Comparison of ENCODE assay signal across 23 cellular contexts in the genomic region with DNA sequence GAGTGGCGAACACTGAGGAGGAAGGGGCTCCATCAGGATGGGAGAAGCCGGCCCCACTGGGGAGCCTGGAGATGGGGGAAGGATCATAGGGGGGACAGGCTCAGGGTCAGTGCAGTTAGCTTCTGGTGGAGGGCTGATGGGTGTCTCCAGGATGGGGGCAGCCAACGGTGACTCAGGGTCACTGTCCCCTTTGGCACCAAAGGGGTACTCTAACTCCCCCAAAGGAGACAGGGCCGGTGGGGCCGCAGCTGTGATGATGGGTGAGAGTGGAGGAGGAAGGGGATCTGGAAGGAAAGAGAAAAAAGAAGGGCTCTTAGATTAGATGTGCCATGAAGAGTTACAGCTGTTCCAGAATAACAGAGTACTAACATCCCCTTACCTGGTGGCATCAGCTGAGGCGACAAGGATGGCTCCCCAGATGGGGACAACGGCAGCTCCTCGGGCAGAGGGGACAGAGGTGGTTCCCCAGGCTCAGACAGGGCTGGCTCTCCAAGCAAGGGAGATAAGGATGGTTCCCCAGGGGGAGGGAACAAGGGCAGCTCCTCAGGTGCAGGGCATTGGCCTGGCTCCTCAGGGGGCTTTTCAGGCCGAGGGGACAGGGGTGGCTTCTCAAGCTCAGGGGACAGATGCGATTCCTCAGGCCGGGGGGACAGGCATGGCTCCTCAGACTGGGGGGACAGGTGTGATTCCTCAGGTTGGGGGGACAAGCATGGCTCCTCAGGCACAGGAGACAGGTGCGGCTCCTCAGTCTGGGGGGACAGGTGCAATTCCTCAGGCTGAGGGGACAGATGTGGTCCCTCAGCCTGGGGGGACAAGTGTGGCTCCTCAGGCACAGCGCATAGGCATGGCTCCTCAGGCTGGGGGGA. TPM values are rescaled to one million over a fixed set of nuclear protein-coding genes. Genes with fewer than 3 reads are reported as not detected.
DNase-seq lines count a peak whose midpoint lies in the region; ATAC-seq, FAIRE-seq and TF ChIP-seq lines count a peak whose summit lies in the region.
"Had no signal": no experiment of that assay in that cellular context is flagged by ENCODE, and none has a peak within 500 bp of the region (broad histone marks: within the 10 kb centered on the region; RNA-seq: fewer than 3 reads in every experiment).

No MANE protein-coding gene starts in this region.

- no peak overlapping the region for H3K4me2 ChIP-seq in K562 (ENCODE audit: insufficient read depth, low read length)
- no peak overlapping the region for H3K4me2 ChIP-seq in osteoblast (ENCODE audit: insufficient read depth, low read length)

- no peak for FAIRE-seq in K562 (lab: Jason Lieb, UNC)
- FAIRE-seq: GM12891, GM18507, H54 had no signal

- POLR2A ChIA-PET in K562 (lab: Yijun Ruan, JAX): interaction anchor here (1.0 to 1.5 kb wide), 4 partner anchors 8 to 21 kb away, joined by 3 to 5 read pairs (median 4); no protein-coding TSS in a partner anchor

- peaks cover 16% of the 10 kb centered on the region for H4K20me1 ChIP-seq in K562 (replicated peaks; ENCODE audit: control insufficient read depth, insufficient read depth, low read length)
- peaks cover 68% of the 10 kb centered on the region for H4K20me1 ChIP-seq in osteoblast (ENCODE audit: insufficient read depth, low read length)

- TF ChIP-seq POLR2A in K562 (conservative IDR thresholded peaks at IDR 0.05): no peak

- H2AFZ ChIP-seq in K562 (ENCODE audit: low read depth, low read length) (no peak overlapping the region), osteoblast (ENCODE audit: low read length) (no peak overlapping the region)

- no peak overlapping the region for H3K9ac ChIP-seq in K562 (ENCODE audit: insufficient read depth in 1 of 2, low read depth in 2 of 2, low read length in 2 of 2)

- DNase-seq in Right ventricle myocardium superior (peak; percentile 23), left ventricle myocardium superior (no peak), K562 (ENCODE audit: extremely low read depth in 1 of 4, low spot score in 3 of 4) (no peak), osteoblast (ENCODE audit: insufficient read length, low spot score, missing footprints) (peak; percentile 79), NOMO-1 treated with DMSO at 0.1 percent for 48 hours (lab: John Stamatoyannopoulos, UW; ENCODE audit: unreplicated experiment) (no peak), AML-193 (lab: John Stamatoyannopoulos, UW) (no peak)
- DNase-seq: 8988T; BE2C; CD4-positive, alpha-beta T cell; DMS53; EL; NCI-H1417 treated with DMSO at 0.1 percent for 48 hours; NCI-H1930; NCI-H226; NCI-H524 treated with DMSO at 0.1 percent for 48 hours; PC-3; SJCRH30 had no signal

- H3K36me3 ChIP-seq in K562 (ENCODE audit: control insufficient read depth, insufficient read depth, low read length) (peaks cover 100% of the 10 kb centered on the region), osteoblast (ENCODE audit: insufficient read depth, low read length) (peaks cover 92% of the 10 kb centered on the region)

- H3K79me2 ChIP-seq in K562 (ENCODE audit: control insufficient read depth, insufficient read depth, low read length): peaks cover 26% of the 10 kb centered on the region
- H3K79me2 ChIP-seq in osteoblast (ENCODE audit: insufficient read depth, low read length): peaks cover 76% of the 10 kb centered on the region

- H3K4me3 ChIP-seq in K562 (no peak overlapping the region), osteoblast (ENCODE audit: insufficient read depth, low read length) (no peak overlapping the region)
- H3K4me3 ChIP-seq: SJCRH30 had no signal

- H3K4me1 ChIP-seq in K562 (replicated peaks in 1 of 2; ENCODE audit: control insufficient read depth in 2 of 2, insufficient read depth in 2 of 2, low read length in 2 of 2) (peaks cover 2 to 4% of the 10 kb centered on the region in 2 experiments; a peak in 2 of 5 replicates), osteoblast (ENCODE audit: insufficient read depth, low read length) (peaks cover 18% of the 10 kb centered on the region)
- H3K4me1 ChIP-seq: BE2C, SJCRH30 had no signal

- H3K27me3 ChIP-seq in K562 (ENCODE audit: control insufficient read depth in 2 of 2, insufficient read depth in 2 of 2, low read length in 2 of 2) (no peaks in the 10 kb centered on the region), osteoblast (ENCODE audit: insufficient read depth, low read length) (no peaks in the 10 kb centered on the region)
- H3K27me3 ChIP-seq: BE2C, SJCRH30 had no signal

- TF ChIP-seq CTCF in K562 (IDR thresholded peaks at IDR 0.05 in 2 of 3, conservative IDR thresholded peaks at IDR 0.05 in 1 of 3; ENCODE audit: insufficient read depth in 2 of 3, low read depth in 1 of 3, low read length in 3 of 3) (no peak), osteoblast (IDR thresholded peaks at IDR 0.05; ENCODE audit: extremely low read depth, low read depth, low read length) (no peak)

- H3K9me1 ChIP-seq in K562 (ENCODE audit: control insufficient read depth, insufficient read depth, low read length): peaks cover 2% of the 10 kb centered on the region

- TF ChIP-seq RAD21 in K562 (CRISPR knock-in tag; conservative IDR thresholded peaks at IDR 0.05 in 1 of 2, IDR thresholded peaks at IDR 0.05 in 1 of 2): no peak

- intact Hi-C loops in Right ventricle myocardium superior (cut with DNase I): no loop called here
- intact Hi-C loops in left ventricle myocardium superior (cut with micrococcal nuclease): no loop called here
- intact Hi-C loops in K562 (cut with micrococcal nuclease): no loop called here

- no TSS peak for BruUV-seq in K562 (replicated peaks; lab: Mats Ljungman, UMichigan)

- CTCF ChIA-PET in K562 (lab: Yijun Ruan, JAX; ENCODE audit: low intra/inter-chr PET ratio): no interaction called here

- WGBS in K562 (ENCODE audit: insufficient coverage, low coverage, missing lambda C conversion rate): 94% methylated on average over 12 of the region's 13 CpGs

- in situ Hi-C loops in K562 (cut with MboI): no loop called here

- ATAC-seq in Right ventricle myocardium superior (ENCODE audit: poor library complexity) (no peak), left ventricle myocardium superior (no peak), K562 (no peak), HG03108 (IDR thresholded peaks at IDR 0.05; ENCODE audit: unreplicated experiment) (no peak), GM19455 (IDR thresholded peaks at IDR 0.05; ENCODE audit: unreplicated experiment) (no peak)

- H3K27ac ChIP-seq in K562 (ENCODE audit: extremely low read depth, low read depth, low read length) (no peak overlapping the region; the same call in 2 of the 3 replicates), osteoblast (ENCODE audit: low read depth, low read length) (no peak overlapping the region)
- H3K27ac ChIP-seq: SJCRH30 had no signal

- TF ChIP-seq EP300 in K562 (IDR thresholded peaks at IDR 0.05; ENCODE audit: low read length): no peak

- H3K9me3 ChIP-seq in K562 (replicated peaks; ENCODE audit: control insufficient read depth, insufficient read depth, low read depth, low read length): no peaks in the 10 kb centered on the region
- no peaks in the 10 kb centered on the region for H3K9me3 ChIP-seq in osteoblast (ENCODE audit: low read depth, low read length)
- H3K9me3 ChIP-seq: BE2C, SJCRH30 had no signal

RNA-seq across cellular contexts. Expression of a gene that starts 9.9 kb away (rescaled TPM):
- 38.1 TPM for total RNA-seq in Right ventricle myocardium superior
- total RNA-seq in left ventricle myocardium superior: 43.8 TPM
- 218 and 331 TPM in 2 replicates for total RNA-seq in K562 (2011; cell fraction: chromatin; rRNA removed; ENCODE audit: low replicate concordance)
- 143 and 150 TPM in 2 replicates for total RNA-seq in K562 (2011; cell fraction: nucleolus; rRNA removed)
- total RNA-seq in K562 (2011; cell fraction: nucleoplasm; rRNA removed): 136 and 138 TPM in 2 replicates
- 17.5 and 23.5 TPM in 2 replicates for total RNA-seq in K562 (2014; rRNA removed)
- 10.5 and 10.6 TPM in 2 replicates for total RNA-seq in K562 (2014; rRNA removed; fragmentation: Illumina TruSeq; extraction: Trizol)
- 13.7 and 20.1 TPM in 2 replicates for total RNA-seq in K562 (2015; rRNA removed; fragmentation: Illumina TruSeq; extraction: Trizol)
- 89.5 and 93.7 TPM in 2 replicates for total RNA-seq in K562 (2021)
- polyA plus RNA-seq in K562 (2011; rRNA removed): 9.9 and 15.2 TPM in 2 replicates
- 9.3 and 9.7 TPM in 2 replicates for polyA plus RNA-seq in K562 (2011; cell fraction: cytosol; rRNA removed)
- 68.2 and 72.0 TPM in 2 replicates for polyA plus RNA-seq in K562 (2011; cell fraction: nucleus; rRNA removed)
- 37.5 and 39.4 TPM in 2 replicates for polyA plus RNA-seq in K562 (2012)
- 53.8 and 73.7 TPM in 2 replicates for polyA plus RNA-seq in K562 (2014; fragmentation: Illumina TruSeq; extraction: Trizol)
- polyA plus RNA-seq in K562 (2014; fragmentation: Nextera tagmentation; extraction: Ambion mirVana): 1 to 10 TPM in 1 of 2 experiments, under 1 TPM in 1; 0.22 to 1.4 TPM
- 33.3 and 42.1 TPM in 2 replicates for polyA plus RNA-seq in K562 (2014; rRNA removed)
- 18.1 and 20.1 TPM in 2 replicates for polyA minus RNA-seq in K562 (2011; rRNA and poly(A)+ RNA removed)
- polyA minus RNA-seq in K562 (2011; cell fraction: cytosol; rRNA and poly(A)+ RNA removed): 58.5 and 91.1 TPM in 2 replicates
- 19.0 and 36.2 TPM in 2 replicates for polyA minus RNA-seq in K562 (2011; cell fraction: nucleus; rRNA and poly(A)+ RNA removed)
- 24.6 and 28.6 TPM in 2 replicates for total RNA-seq in osteoblast

RNA-seq across cellular contexts. Expression of a gene that starts 19.0 kb away (rescaled TPM):
- total RNA-seq in Right ventricle myocardium superior (0.48 TPM), left ventricle myocardium superior (0.32 TPM), K562 (2014; rRNA removed) (6.8 and 7.2 TPM in 2 replicates), K562 (2014; rRNA removed; fragmentation: Illumina TruSeq; extraction: Trizol) (8.2 and 8.5 TPM in 2 replicates), K562 (2015; rRNA removed; fragmentation: Illumina TruSeq; extraction: Trizol) (4.0 and 4.3 TPM in 2 replicates), K562 (2021) (7.7 and 8.8 TPM in 2 replicates), osteoblast (0.72 and 0.88 TPM in 2 replicates)
- total RNA-seq in K562 (2011; cell fraction: chromatin; rRNA removed; ENCODE audit: low replicate concordance): 4.6 and 10.2 TPM in 2 replicates
- 9.2 and 10.9 TPM in 2 replicates for total RNA-seq in K562 (2011; cell fraction: nucleolus; rRNA removed)
- total RNA-seq in K562 (2011; cell fraction: nucleoplasm; rRNA removed): 6.1 and 7.3 TPM in 2 replicates
- polyA plus RNA-seq in K562 (2011; rRNA removed) (8.1 and 10.4 TPM in 2 replicates), K562 (2014; fragmentation: Illumina TruSeq; extraction: Trizol) (7.0 and 9.7 TPM in 2 replicates), K562 (2014; fragmentation: Nextera tagmentation; extraction: Ambion mirVana) (10 to 100 TPM; 27.4 to 36.1 TPM), K562 (2014; rRNA removed) (10.0 and 14.4 TPM in 2 replicates)
- 9.1 and 11.5 TPM in 2 replicates for polyA plus RNA-seq in K562 (2011; cell fraction: cytosol; rRNA removed)
- 13.8 and 23.9 TPM in 2 replicates for polyA plus RNA-seq in K562 (2011; cell fraction: nucleus; rRNA removed)
- 5.5 and 12.1 TPM in 2 replicates for polyA plus RNA-seq in K562 (2012)
- 5.4 and 5.5 TPM in 2 replicates for polyA minus RNA-seq in K562 (2011; rRNA and poly(A)+ RNA removed)
- polyA minus RNA-seq in K562 (2011; cell fraction: cytosol; rRNA and poly(A)+ RNA removed): 3.2 and 3.9 TPM in 2 replicates
- polyA minus RNA-seq in K562 (2011; cell fraction: nucleus; rRNA and poly(A)+ RNA removed): 2.3 and 4.0 TPM in 2 replicates

RNA-seq across cellular contexts. Expression of a gene that starts 32.2 kb away (rescaled TPM):
- total RNA-seq in Right ventricle myocardium superior: 92.8 TPM
- total RNA-seq in left ventricle myocardium superior: 78.1 TPM
- 48.6 and 71.2 TPM in 2 replicates for total RNA-seq in K562 (2011; cell fraction: chromatin; rRNA removed; ENCODE audit: low replicate concordance)
- 26.7 and 27.0 TPM in 2 replicates for total RNA-seq in K562 (2011; cell fraction: nucleolus; rRNA removed)
- total RNA-seq in K562 (2011; cell fraction: nucleoplasm; rRNA removed): 42.8 and 56.8 TPM in 2 replicates
- total RNA-seq in K562 (2014; rRNA removed): 51.1 and 51.6 TPM in 2 replicates
- 79.1 and 86.8 TPM in 2 replicates for total RNA-seq in K562 (2014; rRNA removed; fragmentation: Illumina TruSeq; extraction: Trizol)
- 74.0 and 75.0 TPM in 2 replicates for total RNA-seq in K562 (2015; rRNA removed; fragmentation: Illumina TruSeq; extraction: Trizol)
- total RNA-seq in K562 (2021): 49.3 and 51.9 TPM in 2 replicates
- 109 TPM in 2 replicates for polyA plus RNA-seq in K562 (2011; rRNA removed)
- polyA plus RNA-seq in K562 (2011; cell fraction: cytosol; rRNA removed): 85.7 and 115 TPM in 2 replicates
- polyA plus RNA-seq in K562 (2011; cell fraction: nucleus; rRNA removed): 31.1 and 53.9 TPM in 2 replicates
- polyA plus RNA-seq in K562 (2012): 53.3 and 68.9 TPM in 2 replicates
- 95.8 and 108 TPM in 2 replicates for polyA plus RNA-seq in K562 (2014; fragmentation: Illumina TruSeq; extraction: Trizol)
- polyA plus RNA-seq in K562 (2014; fragmentation: Nextera tagmentation; extraction: Ambion mirVana): 100 to 1,000 TPM in 1 of 2 experiments, 10 to 100 TPM in 1; 82.7 to 126 TPM
- polyA plus RNA-seq in K562 (2014; rRNA removed): 59.7 and 64.5 TPM in 2 replicates
- 57.9 and 64.9 TPM in 2 replicates for polyA minus RNA-seq in K562 (2011; rRNA and poly(A)+ RNA removed)
- 22.4 and 27.7 TPM in 2 replicates for polyA minus RNA-seq in K562 (2011; cell fraction: cytosol; rRNA and poly(A)+ RNA removed)
- 9.0 and 14.2 TPM in 2 replicates for polyA minus RNA-seq in K562 (2011; cell fraction: nucleus; rRNA and poly(A)+ RNA removed)
- total RNA-seq in osteoblast: 81.3 and 89.0 TPM in 2 replicates

RNA-seq across cellular contexts. Expression of a gene that starts 43.9 kb away (rescaled TPM):
- 0.32 TPM for total RNA-seq in Right ventricle myocardium superior
- 0.52 TPM for total RNA-seq in left ventricle myocardium superior
- total RNA-seq in K562 (2011; cell fraction: chromatin; rRNA removed; ENCODE audit: low replicate concordance): 2.7 and 5.1 TPM in 2 replicates
- 2.7 and 3.2 TPM in 2 replicates for total RNA-seq in K562 (2011; cell fraction: nucleolus; rRNA removed)
- 2.7 and 3.6 TPM in 2 replicates for total RNA-seq in K562 (2011; cell fraction: nucleoplasm; rRNA removed)
- 1.7 and 2.6 TPM in 2 replicates for total RNA-seq in K562 (2014; rRNA removed)
- total RNA-seq in K562 (2014; rRNA removed; fragmentation: Illumina TruSeq; extraction: Trizol): 0.40 and 0.45 TPM in 2 replicates
- 1.1 and 1.2 TPM in 2 replicates for total RNA-seq in K562 (2015; rRNA removed; fragmentation: Illumina TruSeq; extraction: Trizol)
- total RNA-seq in K562 (2021): 2.2 and 2.3 TPM in 2 replicates
- polyA plus RNA-seq in K562 (2011; rRNA removed): 0.29 and 2.4 TPM in 2 replicates
- polyA plus RNA-seq in K562 (2011; cell fraction: cytosol; rRNA removed): 1.1 and 2.6 TPM in 2 replicates
- polyA plus RNA-seq in K562 (2011; cell fraction: nucleus; rRNA removed): 1.0 and 4.5 TPM in 2 replicates
- 1.8 and 1.9 TPM in 2 replicates for polyA plus RNA-seq in K562 (2012)
- polyA plus RNA-seq in K562 (2014; fragmentation: Illumina TruSeq; extraction: Trizol): 0.54 and 0.60 TPM in 2 replicates
- polyA plus RNA-seq in K562 (2014; fragmentation: Nextera tagmentation; extraction: Ambion mirVana): under 1 TPM; 0.07 to 0.11 TPM
- polyA plus RNA-seq in K562 (2014; rRNA removed): 1.8 and 2.4 TPM in 2 replicates
- 0.53 and 1.9 TPM in 2 replicates for polyA minus RNA-seq in K562 (2011; rRNA and poly(A)+ RNA removed)
- polyA minus RNA-seq in K562 (2011; cell fraction: cytosol; rRNA and poly(A)+ RNA removed): 0.86 and 4.6 TPM in 2 replicates
- 1.1 and 6.0 TPM in 2 replicates for polyA minus RNA-seq in K562 (2011; cell fraction: nucleus; rRNA and poly(A)+ RNA removed)
- total RNA-seq in osteoblast: under 0.01 TPM in 1 of 2 replicates, not detected in the other
- total RNA-seq: M059J had no signal

RNA-seq across cellular contexts. Expression of a gene that starts 51.6 kb away (rescaled TPM):
- total RNA-seq in Right ventricle myocardium superior (0.78 TPM), left ventricle myocardium superior (0.77 TPM), K562 (2014; rRNA removed) (2.5 and 3.6 TPM in 2 replicates), K562 (2014; rRNA removed; fragmentation: Illumina TruSeq; extraction: Trizol) (0.99 and 1.4 TPM in 2 replicates), K562 (2015; rRNA removed; fragmentation: Illumina TruSeq; extraction: Trizol) (2.3 and 2.5 TPM in 2 replicates), K562 (2021) (3.4 and 3.6 TPM in 2 replicates), osteoblast (under 0.01 and 0.29 TPM in 2 replicates)
- total RNA-seq in K562 (2011; cell fraction: chromatin; rRNA removed; ENCODE audit: low replicate concordance): 1.2 and 2.3 TPM in 2 replicates
- total RNA-seq in K562 (2011; cell fraction: nucleolus; rRNA removed): 1.7 TPM in 2 replicates
- 0.92 and 1.0 TPM in 2 replicates for total RNA-seq in K562 (2011; cell fraction: nucleoplasm; rRNA removed)
- polyA plus RNA-seq in K562 (2011; rRNA removed) (0.31 and 0.42 TPM in 2 replicates), K562 (2014; fragmentation: Illumina TruSeq; extraction: Trizol) (1.6 and 1.9 TPM in 2 replicates), K562 (2014; fragmentation: Nextera tagmentation; extraction: Ambion mirVana) (under 1 TPM; 0.03 to 0.13 TPM), K562 (2014; rRNA removed) (2.2 and 2.4 TPM in 2 replicates)
- 0.31 and 0.69 TPM in 2 replicates for polyA plus RNA-seq in K562 (2011; cell fraction: cytosol; rRNA removed)
- polyA plus RNA-seq in K562 (2011; cell fraction: nucleus; rRNA removed): 0.53 and 1.2 TPM in 2 replicates
- polyA plus RNA-seq in K562 (2012): 0.55 and 1.8 TPM in 2 replicates
- polyA minus RNA-seq in K562 (2011; rRNA and poly(A)+ RNA removed): 0.24 and 0.70 TPM in 2 replicates
- polyA minus RNA-seq in K562 (2011; cell fraction: cytosol; rRNA and poly(A)+ RNA removed): 0.64 and 0.76 TPM in 2 replicates
- polyA minus RNA-seq in K562 (2011; cell fraction: nucleus; rRNA and poly(A)+ RNA removed): 0.56 and 0.81 TPM in 2 replicates
- total RNA-seq: M059J had no signal

Comparison
In these comparisons a context has a peak if more than half of its experiments do, and no peak if none do; other contexts are left out.
1. DNase-seq: peak in Right ventricle myocardium superior (single experiment) and osteoblast (single experiment); none in left ventricle myocardium superior (single experiment), K562 (0 of 4), NOMO-1 treated with DMSO at 0.1 percent for 48 hours (single experiment) and AML-193 (0 of 2).